8 cellular contexts compared by ENCODE assay signal in genomic region chr6:7137335-7138106, GRCh38.
A peak's percentile ranks its signal among the peaks of the same experiment; 100 is the strongest.
DNase-seq lines count a peak whose midpoint lies in the region; ATAC-seq lines count a peak whose summit lies in the region.

No MANE protein-coding gene starts in this region.

- H3K4me1 Mint-ChIP-seq in activated naive CD8-positive, alpha-beta T cell treated with anti-CD3 and anti-CD28 coated beads, Interleukin-2, amount 50 U/mL, for 24 hours, result peaks cover 86% of the 10 kb centered on the region

- H3K27ac ChIP-seq in SK-N-MC, result peak overlapping the region; percentile 90

- intact Hi-C loops in posterior cingulate gyrus (cut with DNase I), result no loop called here

- peak overlapping the region; percentile 97 for H3K27ac Mint-ChIP-seq in activated naive CD8-positive, alpha-beta T cell treated with anti-CD3 and anti-CD28 coated beads, Interleukin-2, amount 50 U/mL, for 24 hours

- H3K36me3 ChIP-seq in SK-N-MC (ENCODE audit: insufficient read depth, low read length), result peaks cover 3% of the 10 kb centered on the region; the same call in 1 of the 2 replicates

- peaks cover 7% of the 10 kb centered on the region for H3K36me3 Mint-ChIP-seq in activated naive CD8-positive, alpha-beta T cell treated with anti-CD3 and anti-CD28 coated beads, Interleukin-2, amount 50 U/mL, for 24 hours (ENCODE audit: low read depth)

- H3K4me3 Mint-ChIP-seq in activated naive CD8-positive, alpha-beta T cell treated with anti-CD3 and anti-CD28 coated beads, Interleukin-2, amount 50 U/mL, for 24 hours, result peak overlapping the region; percentile 77

- peak overlapping the region; percentile 76 for H3K9ac ChIP-seq in SK-N-MC (ENCODE audit: insufficient read length)

- in situ Hi-C loops in ACHN (cut with HindIII; ENCODE audit: low pct_ligation_motif_present, low pct_unique_long_range_greater_than_20kb, low sequenced_read_pairs), result no loop called here

- no peaks in the 10 kb centered on the region for H3K9me3 Mint-ChIP-seq in activated naive CD8-positive, alpha-beta T cell treated with anti-CD3 and anti-CD28 coated beads, Interleukin-2, amount 50 U/mL, for 24 hours

- peak; percentile 49 for DNase-seq in ACHN
- no peak for DNase-seq in SK-N-MC (ENCODE audit: low read depth, low spot score)
- peak; percentile 71 for DNase-seq in activated naive CD8-positive, alpha-beta T cell treated with anti-CD3 and anti-CD28 coated beads, Interleukin-2, amount 50 U/mL, for 24 hours
- DNase-seq in islet precursor cell, result peak; percentile 73
- DNase-seq in stimulated activated CD4-positive, alpha-beta T cell treated with anti-CD3 and anti-CD28 coated beads, Interleukin-2, amount 100 ng/mL, for 48 hours, result peak; percentile 48 to 55
- no peak for DNase-seq in posterior cingulate gyrus

- peak overlapping the region; percentile 60 for H3K4me3 ChIP-seq in SK-N-MC

- no peaks in the 10 kb centered on the region for H3K9me3 ChIP-seq in SK-N-MC (ENCODE audit: low read depth, low read length)

- H3K27me3 Mint-ChIP-seq in activated naive CD8-positive, alpha-beta T cell treated with anti-CD3 and anti-CD28 coated beads, Interleukin-2, amount 50 U/mL, for 24 hours, result no peaks in the 10 kb centered on the region

- ATAC-seq in GM19025 (IDR thresholded peaks at IDR 0.05; ENCODE audit: low read depth, unreplicated experiment), result peak; percentile 31
- peak; percentile 39 for ATAC-seq in HG03280 (IDR thresholded peaks at IDR 0.05; ENCODE audit: unreplicated experiment)
- peak; percentile 79 for ATAC-seq in activated naive CD8-positive, alpha-beta T cell treated with anti-CD3 and anti-CD28 coated beads, Interleukin-2, amount 50 U/mL, for 24 hours

Comparison
In these comparisons a context has a peak if more than half of its experiments do, and no peak if none do; other contexts are left out.
1. DNase-seq: peak in ACHN (single experiment), activated naive CD8-positive, alpha-beta T cell treated with anti-CD3 and anti-CD28 coated beads, Interleukin-2, amount 50 U/mL, for 24 hours (single experiment), islet precursor cell (single experiment) and stimulated activated CD4-positive, alpha-beta T cell treated with anti-CD3 and anti-CD28 coated beads, Interleukin-2, amount 100 ng/mL, for 48 hours (2 of 2); none in SK-N-MC (single experiment) and posterior cingulate gyrus (0 of 10).
2. Peak in every context shown above with its lines, with median percentiles within 50 percentile points of each other: ATAC-seq.